In the genomic region with DNA sequence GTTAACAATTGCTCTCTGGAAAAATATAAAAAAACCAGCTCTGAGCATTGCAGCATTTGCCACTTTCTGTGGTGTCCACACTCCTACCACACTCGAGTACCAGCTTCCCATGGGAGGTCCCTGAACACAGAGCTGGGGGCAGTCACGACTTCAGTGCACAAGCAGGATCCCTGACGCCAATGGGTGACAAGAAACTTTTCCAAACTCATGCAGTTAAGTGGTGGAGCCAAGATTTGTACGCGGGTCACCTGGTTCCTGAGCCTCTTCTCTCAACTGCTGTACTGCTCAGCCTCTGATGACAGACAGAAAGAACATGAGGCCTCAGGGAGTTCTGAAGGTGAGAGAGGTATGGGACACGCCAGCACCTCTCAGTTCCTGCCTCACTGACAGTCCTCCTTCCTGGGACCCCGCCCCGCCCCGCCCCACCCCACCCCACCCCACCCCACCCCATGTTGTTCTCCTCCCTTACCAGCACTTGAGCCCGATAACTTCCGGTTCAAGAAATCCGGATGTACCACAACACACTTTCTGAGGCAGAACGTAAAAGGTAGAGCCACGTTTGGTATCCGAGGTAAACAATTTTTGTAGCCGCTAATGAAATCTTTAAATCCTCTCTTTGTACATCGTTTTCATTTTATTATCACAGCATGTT, we compare ENCODE assay signal across 21 cellular contexts.
"Had no signal": no experiment of that assay in that cellular context is flagged by ENCODE, and none has a peak within 500 bp of the region (broad histone marks: within the 10 kb centered on the region; RNA-seq: fewer than 3 reads in every experiment).

No MANE protein-coding gene starts in this region.

- ATAC-seq: activated CD8-positive, alpha-beta T cell treated with anti-CD3 and anti-CD28 coated beads for 36 hours; Right ventricle myocardium inferior had no signal

- DNase-seq: activated CD4-positive, alpha-beta T cell treated with anti-CD3 and anti-CD28 coated beads, Interleukin-2, amount 10 ng/mL, durations not matched to agents 24 days and 14 days; activated CD4-positive, alpha-beta T cell treated with anti-CD3 and anti-CD28 coated beads, Interleukin-2, amount 50 U/mL, for 4 hours; activated CD8-positive, alpha-beta T cell treated with anti-CD3 and anti-CD28 coated beads for 36 hours; activated gamma-delta T cell; activated naive CD4-positive, alpha-beta T cell treated with Interleukin-2 at 50 U/mL for 16 hours; activated naive CD8-positive, alpha-beta T cell treated with anti-CD3 and anti-CD28 coated beads, Interleukin-2, amount 10 ng/mL, durations not matched to agents 7 days and 5 days; activated T-cell treated with anti-CD3 and anti-CD28 coated beads, Interleukin-2, amount 50 U/mL, for 1 hour; cerebellar nuclear complex; MM.1S; NCI-H146; NCI-H187 treated with DMSO at 0.1 percent for 48 hours; NCI-H2081; NCI-H345; NK-92 treated with Interleukin-12 subunit alpha and Interleukin-12 subunit beta, amount 100 ng/mL, for 24 hours; PC-9; SK-N-SH had no signal

- H3K27ac ChIP-seq: ascending aorta, KMS-11, PC-9, RWPE1, SJSA1 had no signal

- H3K4me3 ChIP-seq: ascending aorta, PC-9, SJSA1 had no signal

- H3K27me3 ChIP-seq: ascending aorta, SJSA1 had no signal

- H3K36me3 ChIP-seq: ascending aorta, SJSA1 had no signal

- H3K4me1 ChIP-seq: ascending aorta, SJSA1 had no signal

- H3K9me3 ChIP-seq: ascending aorta, SJSA1, SK-N-SH had no signal
